1 cellular context compared by ENCODE assay signal in the genomic region with DNA sequence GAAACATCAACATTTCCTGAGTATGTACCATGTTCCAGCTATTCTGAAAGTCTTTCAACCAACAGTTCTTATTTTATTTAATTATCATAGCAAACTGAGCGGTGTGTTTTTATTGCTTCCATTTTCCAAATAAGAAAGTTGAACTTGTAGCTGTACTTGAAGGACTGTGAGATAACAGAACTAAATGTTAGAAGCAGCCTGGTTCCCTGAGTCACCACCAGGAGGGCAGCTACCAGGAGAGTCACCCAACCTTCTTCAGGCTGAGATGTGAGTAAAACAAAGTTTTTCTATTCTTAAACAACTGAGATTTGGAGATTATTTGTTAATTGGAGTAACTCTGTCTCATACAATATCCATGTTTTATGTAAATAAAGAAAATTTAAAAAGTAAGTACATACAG.
TF ChIP-seq lines count a peak whose summit lies in the region.

No MANE protein-coding gene starts in this region.

TF ChIP-seq in HepG2, 621 proteins besides CTCF, POLR2A, EP300 and RAD21 (continued from another document):
- TF ChIP-seq, protein P1, sequence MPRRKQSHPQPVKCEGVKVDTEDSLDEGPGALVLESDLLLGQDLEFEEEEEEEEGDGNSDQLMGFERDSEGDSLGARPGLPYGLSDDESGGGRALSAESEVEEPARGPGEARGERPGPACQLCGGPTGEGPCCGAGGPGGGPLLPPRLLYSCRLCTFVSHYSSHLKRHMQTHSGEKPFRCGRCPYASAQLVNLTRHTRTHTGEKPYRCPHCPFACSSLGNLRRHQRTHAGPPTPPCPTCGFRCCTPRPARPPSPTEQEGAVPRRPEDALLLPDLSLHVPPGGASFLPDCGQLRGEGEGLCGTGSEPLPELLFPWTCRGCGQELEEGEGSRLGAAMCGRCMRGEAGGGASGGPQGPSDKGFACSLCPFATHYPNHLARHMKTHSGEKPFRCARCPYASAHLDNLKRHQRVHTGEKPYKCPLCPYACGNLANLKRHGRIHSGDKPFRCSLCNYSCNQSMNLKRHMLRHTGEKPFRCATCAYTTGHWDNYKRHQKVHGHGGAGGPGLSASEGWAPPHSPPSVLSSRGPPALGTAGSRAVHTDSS (CRISPR knock-in tag; conservative IDR thresholded peaks at IDR 0.05): no peak
- no peak for TF ChIP-seq ZNF282 (IDR thresholded peaks at IDR 0.05; ENCODE audit: partially characterized antibody)
- TF ChIP-seq RBAK (CRISPR knock-in tag; IDR thresholded peaks at IDR 0.05): no peak
- no peak for TF ChIP-seq ZNF790 (CRISPR knock-in tag; IDR thresholded peaks at IDR 0.05; ENCODE audit: borderline replicate concordance)
- TF ChIP-seq, protein P2, sequence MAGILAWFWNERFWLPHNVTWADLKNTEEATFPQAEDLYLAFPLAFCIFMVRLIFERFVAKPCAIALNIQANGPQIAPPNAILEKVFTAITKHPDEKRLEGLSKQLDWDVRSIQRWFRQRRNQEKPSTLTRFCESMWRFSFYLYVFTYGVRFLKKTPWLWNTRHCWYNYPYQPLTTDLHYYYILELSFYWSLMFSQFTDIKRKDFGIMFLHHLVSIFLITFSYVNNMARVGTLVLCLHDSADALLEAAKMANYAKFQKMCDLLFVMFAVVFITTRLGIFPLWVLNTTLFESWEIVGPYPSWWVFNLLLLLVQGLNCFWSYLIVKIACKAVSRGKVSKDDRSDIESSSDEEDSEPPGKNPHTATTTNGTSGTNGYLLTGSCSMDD (CRISPR knock-in tag; IDR thresholded peaks at IDR 0.05): no peak
- TF ChIP-seq NFRKB (IDR thresholded peaks at IDR 0.05): no peak
- TF ChIP-seq, protein P3, sequence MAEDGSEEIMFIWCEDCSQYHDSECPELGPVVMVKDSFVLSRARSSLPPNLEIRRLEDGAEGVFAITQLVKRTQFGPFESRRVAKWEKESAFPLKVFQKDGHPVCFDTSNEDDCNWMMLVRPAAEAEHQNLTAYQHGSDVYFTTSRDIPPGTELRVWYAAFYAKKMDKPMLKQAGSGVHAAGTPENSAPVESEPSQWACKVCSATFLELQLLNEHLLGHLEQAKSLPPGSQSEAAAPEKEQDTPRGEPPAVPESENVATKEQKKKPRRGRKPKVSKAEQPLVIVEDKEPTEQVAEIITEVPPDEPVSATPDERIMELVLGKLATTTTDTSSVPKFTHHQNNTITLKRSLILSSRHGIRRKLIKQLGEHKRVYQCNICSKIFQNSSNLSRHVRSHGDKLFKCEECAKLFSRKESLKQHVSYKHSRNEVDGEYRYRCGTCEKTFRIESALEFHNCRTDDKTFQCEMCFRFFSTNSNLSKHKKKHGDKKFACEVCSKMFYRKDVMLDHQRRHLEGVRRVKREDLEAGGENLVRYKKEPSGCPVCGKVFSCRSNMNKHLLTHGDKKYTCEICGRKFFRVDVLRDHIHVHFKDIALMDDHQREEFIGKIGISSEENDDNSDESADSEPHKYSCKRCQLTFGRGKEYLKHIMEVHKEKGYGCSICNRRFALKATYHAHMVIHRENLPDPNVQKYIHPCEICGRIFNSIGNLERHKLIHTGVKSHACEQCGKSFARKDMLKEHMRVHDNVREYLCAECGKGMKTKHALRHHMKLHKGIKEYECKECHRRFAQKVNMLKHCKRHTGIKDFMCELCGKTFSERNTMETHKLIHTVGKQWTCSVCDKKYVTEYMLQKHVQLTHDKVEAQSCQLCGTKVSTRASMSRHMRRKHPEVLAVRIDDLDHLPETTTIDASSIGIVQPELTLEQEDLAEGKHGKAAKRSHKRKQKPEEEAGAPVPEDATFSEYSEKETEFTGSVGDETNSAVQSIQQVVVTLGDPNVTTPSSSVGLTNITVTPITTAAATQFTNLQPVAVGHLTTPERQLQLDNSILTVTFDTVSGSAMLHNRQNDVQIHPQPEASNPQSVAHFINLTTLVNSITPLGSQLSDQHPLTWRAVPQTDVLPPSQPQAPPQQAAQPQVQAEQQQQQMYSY (CRISPR knock-in tag; IDR thresholded peaks at IDR 0.05): no peak
- TF ChIP-seq MEF2D (CRISPR knock-in tag; IDR thresholded peaks at IDR 0.05): no peak
- TF ChIP-seq, protein P4, sequence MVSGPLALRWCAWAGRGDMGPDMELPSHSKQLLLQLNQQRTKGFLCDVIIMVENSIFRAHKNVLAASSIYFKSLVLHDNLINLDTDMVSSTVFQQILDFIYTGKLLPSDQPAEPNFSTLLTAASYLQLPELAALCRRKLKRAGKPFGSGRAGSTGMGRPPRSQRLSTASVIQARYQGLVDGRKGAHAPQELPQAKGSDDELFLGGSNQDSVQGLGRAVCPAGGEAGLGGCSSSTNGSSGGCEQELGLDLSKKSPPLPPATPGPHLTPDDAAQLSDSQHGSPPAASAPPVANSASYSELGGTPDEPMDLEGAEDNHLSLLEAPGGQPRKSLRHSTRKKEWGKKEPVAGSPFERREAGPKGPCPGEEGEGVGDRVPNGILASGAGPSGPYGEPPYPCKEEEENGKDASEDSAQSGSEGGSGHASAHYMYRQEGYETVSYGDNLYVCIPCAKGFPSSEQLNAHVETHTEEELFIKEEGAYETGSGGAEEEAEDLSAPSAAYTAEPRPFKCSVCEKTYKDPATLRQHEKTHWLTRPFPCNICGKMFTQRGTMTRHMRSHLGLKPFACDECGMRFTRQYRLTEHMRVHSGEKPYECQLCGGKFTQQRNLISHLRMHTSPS (CRISPR knock-in tag; IDR thresholded peaks at IDR 0.05; ENCODE audit: low read depth): no peak
- TF ChIP-seq PPARG (CRISPR knock-in tag; conservative IDR thresholded peaks at IDR 0.05): no peak
